ENCODE assay signal across 20 cellular contexts in the genomic region with DNA sequence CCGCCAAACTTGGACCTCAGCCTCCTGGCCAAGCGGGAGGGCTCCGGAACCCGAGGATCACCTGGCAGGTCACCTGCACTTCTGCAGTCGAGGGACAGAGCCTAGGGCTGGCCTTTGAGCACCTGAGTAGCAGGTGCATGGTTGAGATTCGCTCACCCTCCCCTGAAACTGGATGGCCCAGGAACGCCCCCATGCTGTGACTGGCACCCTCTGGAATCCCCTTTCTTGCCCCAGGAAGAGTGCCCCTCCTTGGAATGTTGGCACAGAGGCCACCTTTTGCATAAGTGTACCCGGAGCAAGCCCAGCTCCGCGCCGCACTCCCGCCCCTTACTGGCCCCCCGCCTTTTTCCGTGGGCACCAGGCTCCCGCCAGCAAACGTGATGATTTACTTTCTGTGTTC.
DNase-seq lines count a peak whose midpoint lies in the region; ATAC-seq and TF ChIP-seq lines count a peak whose summit lies in the region.
"Had no signal": no experiment of that assay in that cellular context is flagged by ENCODE, and none has a peak within 500 bp of the region (broad histone marks: within the 10 kb centered on the region; RNA-seq: fewer than 3 reads in every experiment).

No MANE protein-coding gene starts in this region.

- H3K4me2 ChIP-seq in SK-N-SH = no peak overlapping the region

- DNase-seq in activated effector memory CD4-positive, alpha-beta T cell treated with anti-CD3 and anti-CD28 coated beads, Interleukin-2, amount 50 U/mL, for 16 hours = peak; percentile 55
- DNase-seq in activated effector memory CD4-positive, alpha-beta T cell treated with Interleukin-2 at 50 U/mL for 16 hours = no peak
- no peak for DNase-seq in RWPE2 (ENCODE audit: low spot score)
- DNase-seq in islet precursor cell = peak; percentile 28
- DNase-seq in sciatic nerve (ENCODE audit: low spot score) = peak; percentile 41
- no peak for DNase-seq in NCI-H1417 treated with DMSO at 0.1 percent for 48 hours (lab: John Stamatoyannopoulos, UW)
- DNase-seq in caudate nucleus (lab: John Stamatoyannopoulos, UW) = no peak
- no peak for DNase-seq in SK-N-SH
- DNase-seq: activated T-cell treated with anti-CD3 and anti-CD28 coated beads, Interleukin-2, amount 50 U/mL, for 72 hours; effector memory CD4-positive, alpha-beta T cell; foreskin melanocyte; GDM1; IMR-90; NCI-H2107; NCI-H446; NCI-H82; small intestine; substantia nigra had no signal

- no peaks in the 10 kb centered on the region for H3K9me3 ChIP-seq in RWPE2 (ENCODE audit: severe bottlenecking)
- peaks cover 6% of the 10 kb centered on the region; the same call in 1 of the 2 replicates for H3K9me3 ChIP-seq in SK-N-SH
- H3K9me3 ChIP-seq: psoas muscle had no signal

- no peak overlapping the region for H3K4me3 ChIP-seq in RWPE2 (ENCODE audit: severe bottlenecking)
- no peak overlapping the region for H3K4me3 ChIP-seq in SK-N-SH (ENCODE audit: low read depth in 2 of 2, low read length in 1 of 2)
- H3K4me3 ChIP-seq: psoas muscle had no signal

- no peak for TF ChIP-seq RAD21 in SK-N-SH (IDR thresholded peaks at IDR 0.05; ENCODE audit: low read length)

- ATAC-seq in RWPE2 (ENCODE audit: low read depth) (peak; percentile 68), sciatic nerve (no peak)
- ATAC-seq: activated T-cell treated with anti-CD3 and anti-CD28 coated beads, Interleukin-2, amount 50 U/mL, for 72 hours; psoas muscle; stimulated activated effector memory CD8-positive, alpha-beta T cell treated with anti-CD3 and anti-CD28 coated beads, Interleukin-12 subunit alpha, Interleukin-12 subunit beta, amount 100 ng/mL, for 72 hours had no signal

- WGBS in SK-N-SH (ENCODE audit: low lambda C conversion rate) = 85% methylated on average over 14 of the region's 16 CpGs

- CTCF ChIA-PET in SK-N-SH (lab: Yijun Ruan, JAX) = interaction anchor here (1.3 kb wide), 1 partner anchor 147 kb away, joined by 3 read pairs; no protein-coding TSS in a partner anchor

- no peaks in the 10 kb centered on the region for H3K79me2 ChIP-seq in SK-N-SH (ENCODE audit: insufficient read depth)

- no peaks in the 10 kb centered on the region for H3K27me3 ChIP-seq in RWPE2 (ENCODE audit: insufficient read depth, poor library complexity, severe bottlenecking)
- no peaks in the 10 kb centered on the region for H3K27me3 ChIP-seq in SK-N-SH (ENCODE audit: insufficient read depth)

- intact Hi-C loops in sciatic nerve (cut with DNase I) = no loop called here

- TF ChIP-seq CTCF in RWPE2 (IDR thresholded peaks at IDR 0.05; ENCODE audit: poor library complexity, severe bottlenecking) (no peak), SK-N-SH (IDR thresholded peaks at IDR 0.05) (no peak)

- no peaks in the 10 kb centered on the region for H4K20me1 ChIP-seq in SK-N-SH (ENCODE audit: insufficient read depth)

- H3K9me2 ChIP-seq in SK-N-SH = no peaks in the 10 kb centered on the region

- no peak for TF ChIP-seq EP300 in SK-N-SH (IDR thresholded peaks at IDR 0.05; ENCODE audit: borderline replicate concordance in 1 of 2, low read depth in 1 of 2, low read length in 1 of 2)

- H3K4me1 ChIP-seq in RWPE2 (ENCODE audit: insufficient read depth, poor library complexity, severe bottlenecking) (no peaks in the 10 kb centered on the region), SK-N-SH (ENCODE audit: control insufficient read depth in 1 of 2, insufficient read depth in 2 of 2, low read depth in 1 of 2, low read length in 1 of 2) (no peaks in the 10 kb centered on the region)
- H3K4me1 ChIP-seq: psoas muscle had no signal

- no peaks in the 10 kb centered on the region for H3K36me3 ChIP-seq in RWPE2 (ENCODE audit: low read depth)
- no peaks in the 10 kb centered on the region for H3K36me3 ChIP-seq in SK-N-SH (replicated peaks in 1 of 2; ENCODE audit: control insufficient read depth in 1 of 2, insufficient read depth in 2 of 2, low read length in 1 of 2)

- H3K9ac ChIP-seq in SK-N-SH = no peak overlapping the region

- POLR2A ChIA-PET in SK-N-SH (lab: Yijun Ruan, JAX) = no interaction called here

- no peaks in the 10 kb centered on the region for H3F3A ChIP-seq in SK-N-SH (replicated peaks; ENCODE audit: insufficient read depth)

- no peak overlapping the region for H2AFZ ChIP-seq in SK-N-SH (ENCODE audit: low read depth)

- H3K27ac ChIP-seq in RWPE2 (ENCODE audit: poor library complexity, severe bottlenecking) (no peak overlapping the region), caudate nucleus (ENCODE audit: low read depth, low read length) (no peak overlapping the region), SK-N-SH (ENCODE audit: low read depth in 2 of 2, low read length in 1 of 2) (no peak overlapping the region)
- H3K27ac ChIP-seq: psoas muscle had no signal

TF ChIP-seq in SK-N-SH, 30 proteins besides CTCF, POLR2A, EP300 and RAD21:
- TF ChIP-seq NFIC (IDR thresholded peaks at IDR 0.05; ENCODE audit: borderline replicate concordance) (no peak), SIN3A (IDR thresholded peaks at IDR 0.05; ENCODE audit: borderline replicate concordance, low read depth, low read length) (no peak), USF1 (IDR thresholded peaks at IDR 0.05; ENCODE audit: borderline replicate concordance, low read depth) (no peak), MAX (IDR thresholded peaks at IDR 0.05; ENCODE audit: low read depth) (no peak), FOXJ3 (CRISPR knock-in tag; IDR thresholded peaks at IDR 0.05) (no peak), TEAD4 (IDR thresholded peaks at IDR 0.05; ENCODE audit: borderline replicate concordance, insufficient read depth) (no peak), FOSL2 (IDR thresholded peaks at IDR 0.05; ENCODE audit: borderline replicate concordance, low read depth) (no peak), FOXM1 (IDR thresholded peaks at IDR 0.05; ENCODE audit: low read depth) (no peak), RFX5 (IDR thresholded peaks at IDR 0.05; ENCODE audit: low read length) (no peak)
- TF ChIP-seq, protein P1, sequence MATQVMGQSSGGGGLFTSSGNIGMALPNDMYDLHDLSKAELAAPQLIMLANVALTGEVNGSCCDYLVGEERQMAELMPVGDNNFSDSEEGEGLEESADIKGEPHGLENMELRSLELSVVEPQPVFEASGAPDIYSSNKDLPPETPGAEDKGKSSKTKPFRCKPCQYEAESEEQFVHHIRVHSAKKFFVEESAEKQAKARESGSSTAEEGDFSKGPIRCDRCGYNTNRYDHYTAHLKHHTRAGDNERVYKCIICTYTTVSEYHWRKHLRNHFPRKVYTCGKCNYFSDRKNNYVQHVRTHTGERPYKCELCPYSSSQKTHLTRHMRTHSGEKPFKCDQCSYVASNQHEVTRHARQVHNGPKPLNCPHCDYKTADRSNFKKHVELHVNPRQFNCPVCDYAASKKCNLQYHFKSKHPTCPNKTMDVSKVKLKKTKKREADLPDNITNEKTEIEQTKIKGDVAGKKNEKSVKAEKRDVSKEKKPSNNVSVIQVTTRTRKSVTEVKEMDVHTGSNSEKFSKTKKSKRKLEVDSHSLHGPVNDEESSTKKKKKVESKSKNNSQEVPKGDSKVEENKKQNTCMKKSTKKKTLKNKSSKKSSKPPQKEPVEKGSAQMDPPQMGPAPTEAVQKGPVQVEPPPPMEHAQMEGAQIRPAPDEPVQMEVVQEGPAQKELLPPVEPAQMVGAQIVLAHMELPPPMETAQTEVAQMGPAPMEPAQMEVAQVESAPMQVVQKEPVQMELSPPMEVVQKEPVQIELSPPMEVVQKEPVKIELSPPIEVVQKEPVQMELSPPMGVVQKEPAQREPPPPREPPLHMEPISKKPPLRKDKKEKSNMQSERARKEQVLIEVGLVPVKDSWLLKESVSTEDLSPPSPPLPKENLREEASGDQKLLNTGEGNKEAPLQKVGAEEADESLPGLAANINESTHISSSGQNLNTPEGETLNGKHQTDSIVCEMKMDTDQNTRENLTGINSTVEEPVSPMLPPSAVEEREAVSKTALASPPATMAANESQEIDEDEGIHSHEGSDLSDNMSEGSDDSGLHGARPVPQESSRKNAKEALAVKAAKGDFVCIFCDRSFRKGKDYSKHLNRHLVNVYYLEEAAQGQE (IDR thresholded peaks at IDR 0.05; ENCODE audit: low read depth, low read length) = no peak
TF ChIP-seq in SK-N-SH: peak in this region for 0.

Comparison
In these comparisons a context has a peak if more than half of its experiments do, and no peak if none do; other contexts are left out.
1. DNase-seq: peak in activated effector memory CD4-positive, alpha-beta T cell treated with anti-CD3 and anti-CD28 coated beads, Interleukin-2, amount 50 U/mL, for 16 hours (single experiment), islet precursor cell (single experiment) and sciatic nerve (single experiment); none in activated effector memory CD4-positive, alpha-beta T cell treated with Interleukin-2 at 50 U/mL for 16 hours (single experiment), RWPE2 (single experiment), NCI-H1417 treated with DMSO at 0.1 percent for 48 hours (single experiment), caudate nucleus (0 of 61) and SK-N-SH (single experiment).